In genomic region chr2:85259101-85259590, GRCh38 we compare ENCODE assay signal across 10 cellular contexts.
DNase-seq lines count a peak whose midpoint lies in the region; ATAC-seq, FAIRE-seq and TF ChIP-seq lines count a peak whose summit lies in the region.
"Had no signal": no experiment of that assay in that cellular context is flagged by ENCODE, and none has a peak within 500 bp of the region (broad histone marks: within the 10 kb centered on the region; RNA-seq: fewer than 3 reads in every experiment).

No MANE protein-coding gene starts in this region.

- H3K56ac ChIP-seq in mesendoderm (ENCODE audit: low read length) = peak overlapping the region; percentile 74

- BruUV-seq in endothelial cell of umbilical vein (replicated peaks; lab: Mats Ljungman, UMichigan) = no TSS peak

- intact Hi-C loops in endothelial cell of umbilical vein (cut with micrococcal nuclease) (no loop called here), upper lobe of right lung (cut with DNase I) (no loop called here)

- H3K9me3 ChIP-seq in NT2/D1 (ENCODE audit: insufficient read depth, low read length) (no peaks in the 10 kb centered on the region), endothelial cell of umbilical vein (replicated peaks; ENCODE audit: control insufficient read depth, insufficient read depth, low read length) (no peaks in the 10 kb centered on the region), upper lobe of right lung (no peaks in the 10 kb centered on the region), MM.1S (replicated peaks; ENCODE audit: insufficient read depth, low read length) (no peaks in the 10 kb centered on the region)

- no peaks in the 10 kb centered on the region for H3K9me1 ChIP-seq in endothelial cell of umbilical vein (replicated peaks; ENCODE audit: control insufficient read depth, extremely low read depth, insufficient read depth, low read length)

- no peak overlapping the region for H3K18ac ChIP-seq in mesendoderm (ENCODE audit: low read length)

- no peak for TF ChIP-seq POLR2A in endothelial cell of umbilical vein (IDR thresholded peaks at IDR 0.05; ENCODE audit: low read depth, low read length)

- H3K79me2 ChIP-seq in endothelial cell of umbilical vein (ENCODE audit: control insufficient read depth, insufficient read depth, low read length) (no peaks in the 10 kb centered on the region), mesendoderm (ENCODE audit: control insufficient read depth, insufficient read depth, low read length) (no peaks in the 10 kb centered on the region), MM.1S (ENCODE audit: low read length) (no peaks in the 10 kb centered on the region)

- POLR2A ChIA-PET in endothelial cell of umbilical vein (lab: Charles Lee) = interaction anchor here (0.6 kb wide), 1 partner anchor 117 kb away, joined by 4 read pairs; no protein-coding TSS in a partner anchor

- no peaks in the 10 kb centered on the region for H4K20me1 ChIP-seq in endothelial cell of umbilical vein (replicated peaks; ENCODE audit: control insufficient read depth, extremely low read depth, insufficient read depth, low read length)
- no peaks in the 10 kb centered on the region for H4K20me1 ChIP-seq in MM.1S (ENCODE audit: insufficient read depth, low read length)

- peak; percentile 24 for FAIRE-seq in endothelial cell of umbilical vein (lab: Jason Lieb, UNC)

- H3K9me2 ChIP-seq in MM.1S (replicated peaks; ENCODE audit: insufficient read depth, low read length) = no peaks in the 10 kb centered on the region

- no peak for TF ChIP-seq CTCF in endothelial cell of umbilical vein (IDR thresholded peaks at IDR 0.05; ENCODE audit: extremely low read depth in 1 of 2, insufficient read depth in 1 of 2, low read depth in 1 of 2, low read length in 2 of 2)
- no peak for TF ChIP-seq CTCF in upper lobe of right lung (IDR thresholded peaks at IDR 0.05)
- TF ChIP-seq CTCF in MM.1S (IDR thresholded peaks at IDR 0.05; ENCODE audit: low read length) = no peak

- H3K4me2 ChIP-seq in endothelial cell of umbilical vein (ENCODE audit: insufficient read depth, low read length) (no peak overlapping the region), mesendoderm (ENCODE audit: low read length) (no peak overlapping the region), MM.1S (ENCODE audit: low read depth, low read length) (no peak overlapping the region)

- H3K4me1 ChIP-seq in NT2/D1 (ENCODE audit: insufficient read depth, insufficient read length) (peaks cover 33% of the 10 kb centered on the region), endothelial cell of umbilical vein (ENCODE audit: control insufficient read depth, extremely low read depth, insufficient read depth, low read length) (peaks cover 36% of the 10 kb centered on the region), mesendoderm (ENCODE audit: control insufficient read depth, low read depth, low read length) (peaks cover 30% of the 10 kb centered on the region), upper lobe of right lung (peaks cover 41% of the 10 kb centered on the region), MM.1S (ENCODE audit: low read length) (no peaks in the 10 kb centered on the region)

- H3K27me3 ChIP-seq in NT2/D1 (ENCODE audit: insufficient read depth, insufficient read length) (no peaks in the 10 kb centered on the region), endothelial cell of umbilical vein (ENCODE audit: control insufficient read depth in 2 of 2, insufficient read depth in 2 of 2, low read length in 2 of 2) (no peaks in the 10 kb centered on the region), mesendoderm (ENCODE audit: insufficient read depth, low read length, poor library complexity) (no peaks in the 10 kb centered on the region), upper lobe of right lung (no peaks in the 10 kb centered on the region), MM.1S (replicated peaks; ENCODE audit: insufficient read depth, low read length) (no peaks in the 10 kb centered on the region)

- H4K5ac ChIP-seq in mesendoderm (ENCODE audit: low read length) = no peak overlapping the region

- H2AK5ac ChIP-seq in mesendoderm (ENCODE audit: low read length) = no peak overlapping the region

- H3K4ac ChIP-seq in mesendoderm (ENCODE audit: low read depth, low read length) = no peak overlapping the region

- H3K23ac ChIP-seq in mesendoderm (ENCODE audit: low read length) = peak overlapping the region; percentile 59

- H3K36me3 ChIP-seq in NT2/D1 (ENCODE audit: insufficient read depth, insufficient read length, low read length) (peaks cover 3% of the 10 kb centered on the region), endothelial cell of umbilical vein (ENCODE audit: control insufficient read depth in 2 of 2, extremely low read depth in 1 of 2, insufficient read depth in 2 of 2, low read length in 2 of 2) (no peaks in the 10 kb centered on the region), mesendoderm (ENCODE audit: control insufficient read depth, insufficient read depth, low read length) (no peaks in the 10 kb centered on the region), upper lobe of right lung (no peaks in the 10 kb centered on the region), MM.1S (replicated peaks; ENCODE audit: insufficient read depth, low read length) (no peaks in the 10 kb centered on the region)

- ATAC-seq in upper lobe of right lung = no peak

- H2AFZ ChIP-seq in endothelial cell of umbilical vein (ENCODE audit: low read depth, low read length) (no peak overlapping the region), MM.1S (ENCODE audit: low read length) (no peak overlapping the region)

- no peak overlapping the region for H4K8ac ChIP-seq in mesendoderm (ENCODE audit: low read depth, low read length)

- DNase-seq in NT2/D1 (ENCODE audit: low read depth, low spot score) = peak; percentile 72
- DNase-seq in endothelial cell of umbilical vein (ENCODE audit: low read depth, low spot score) = no peak
- DNase-seq in mesendoderm = peak; percentile 94
- DNase-seq in upper lobe of right lung = no peak
- no peak for DNase-seq in MM.1S
- DNase-seq in activated CD4-positive, alpha-beta T cell treated with anti-CD3 and anti-CD28 coated beads for 48 hours = no peak
- DNase-seq in amniotic stem cell (lab: John Stamatoyannopoulos, UW) = no peak
- DNase-seq: activated CD8-positive, alpha-beta memory T cell treated with anti-CD3 and anti-CD28 coated beads for 24 hours; dermis blood vessel endothelial cell; NCI-H1105 had no signal

- H3F3A ChIP-seq in MM.1S (ENCODE audit: insufficient read depth, low read length) = no peaks in the 10 kb centered on the region

- H3K4me3 ChIP-seq in NT2/D1 (ENCODE audit: insufficient read length, low read depth) (no peak overlapping the region), endothelial cell of umbilical vein (replicated peaks in 1 of 3; ENCODE audit: insufficient read depth in 1 of 3, low read depth in 1 of 3, low read length in 3 of 3) (no peak overlapping the region), mesendoderm (ENCODE audit: low read length) (no peak overlapping the region), upper lobe of right lung (no peak overlapping the region), MM.1S (ENCODE audit: low read length) (no peak overlapping the region)

- peak overlapping the region; percentile 58 for H3K9ac ChIP-seq in NT2/D1 (ENCODE audit: insufficient read length, low read depth)
- H3K9ac ChIP-seq in endothelial cell of umbilical vein (replicated peaks; ENCODE audit: extremely low read depth, insufficient read depth, low read length) = no peak overlapping the region
- H3K9ac ChIP-seq in mesendoderm (ENCODE audit: low read length) = peak overlapping the region; percentile 6
- H3K9ac ChIP-seq in MM.1S (ENCODE audit: low read length) = no peak overlapping the region

- no peaks in the 10 kb centered on the region for H3K79me1 ChIP-seq in mesendoderm (ENCODE audit: low read length)

- dilution Hi-C loops in endothelial cell of umbilical vein (cut with MboI; ENCODE audit: extremely low pct_ligation_motif_present, low sequenced_read_pairs) = no loop called here

- CTCF ChIA-PET in endothelial cell of umbilical vein (lab: Charles Lee) = interaction anchor here (1.0 to 2.1 kb wide), 2 partner anchors 26 kb away, joined by 3 to 6 read pairs; no protein-coding TSS in a partner anchor

- H2BK120ac ChIP-seq in mesendoderm (ENCODE audit: low read depth, low read length) = no peak overlapping the region

- no peak overlapping the region for H2BK15ac ChIP-seq in mesendoderm (replicated peaks; ENCODE audit: low read depth)

- peak overlapping the region; percentile 75 for H2BK5ac ChIP-seq in mesendoderm (ENCODE audit: low read length)

- H3K27ac ChIP-seq in endothelial cell of umbilical vein (ENCODE audit: insufficient read depth, low read depth, low read length) (no peak overlapping the region), mesendoderm (ENCODE audit: low read depth, low read length) (peak overlapping the region; percentile 37), upper lobe of right lung (peak overlapping the region; percentile 67), MM.1S (ENCODE audit: low read length) (no peak overlapping the region)

- WGBS in mesendoderm (ENCODE audit: extremely low coverage, insufficient coverage, low lambda C conversion rate) = no CpG with 5 or more reads among the region's 11 CpGs

TF ChIP-seq in endothelial cell of umbilical vein, 7 proteins besides CTCF, POLR2A, EP300 and RAD21:
- TF ChIP-seq FOS (IDR thresholded peaks at IDR 0.05; ENCODE audit: borderline replicate concordance, insufficient read depth, low read length) (no peak), POLR2AphosphoS5 (IDR thresholded peaks at IDR 0.05; ENCODE audit: insufficient read depth, low read depth, low read length) (no peak), EZH2 (IDR thresholded peaks at IDR 0.05; ENCODE audit: borderline replicate concordance, low read depth, low read length, severe bottlenecking) (no peak), GATA2 (IDR thresholded peaks at IDR 0.05; ENCODE audit: insufficient read depth, insufficient read length, low read depth, low read length) (no peak), MYC (IDR thresholded peaks at IDR 0.05; ENCODE audit: low read depth, low read length) (no peak), JUN (IDR thresholded peaks at IDR 0.05; ENCODE audit: borderline replicate concordance, insufficient read depth, insufficient read length, low read depth) (no peak)
- TF ChIP-seq, protein P1, sequence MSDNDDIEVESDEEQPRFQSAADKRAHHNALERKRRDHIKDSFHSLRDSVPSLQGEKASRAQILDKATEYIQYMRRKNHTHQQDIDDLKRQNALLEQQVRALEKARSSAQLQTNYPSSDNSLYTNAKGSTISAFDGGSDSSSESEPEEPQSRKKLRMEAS (IDR thresholded peaks at IDR 0.05; ENCODE audit: insufficient read depth, insufficient read length) = no peak

Comparison
In these comparisons a context has a peak if more than half of its experiments do, and no peak if none do; other contexts are left out.
1. DNase-seq: peak in NT2/D1 (single experiment) and mesendoderm (single experiment); none in endothelial cell of umbilical vein (single experiment), upper lobe of right lung (single experiment), MM.1S (single experiment), activated CD4-positive, alpha-beta T cell treated with anti-CD3 and anti-CD28 coated beads for 48 hours (single experiment) and amniotic stem cell (single experiment).
2. H3K9ac ChIP-seq: peak in NT2/D1 (single experiment) and mesendoderm (single experiment); none in endothelial cell of umbilical vein (single experiment) and MM.1S (single experiment).
3. H3K27ac ChIP-seq: peak in mesendoderm (single experiment) and upper lobe of right lung (single experiment); none in endothelial cell of umbilical vein (single experiment) and MM.1S (single experiment).